In the genomic region with DNA sequence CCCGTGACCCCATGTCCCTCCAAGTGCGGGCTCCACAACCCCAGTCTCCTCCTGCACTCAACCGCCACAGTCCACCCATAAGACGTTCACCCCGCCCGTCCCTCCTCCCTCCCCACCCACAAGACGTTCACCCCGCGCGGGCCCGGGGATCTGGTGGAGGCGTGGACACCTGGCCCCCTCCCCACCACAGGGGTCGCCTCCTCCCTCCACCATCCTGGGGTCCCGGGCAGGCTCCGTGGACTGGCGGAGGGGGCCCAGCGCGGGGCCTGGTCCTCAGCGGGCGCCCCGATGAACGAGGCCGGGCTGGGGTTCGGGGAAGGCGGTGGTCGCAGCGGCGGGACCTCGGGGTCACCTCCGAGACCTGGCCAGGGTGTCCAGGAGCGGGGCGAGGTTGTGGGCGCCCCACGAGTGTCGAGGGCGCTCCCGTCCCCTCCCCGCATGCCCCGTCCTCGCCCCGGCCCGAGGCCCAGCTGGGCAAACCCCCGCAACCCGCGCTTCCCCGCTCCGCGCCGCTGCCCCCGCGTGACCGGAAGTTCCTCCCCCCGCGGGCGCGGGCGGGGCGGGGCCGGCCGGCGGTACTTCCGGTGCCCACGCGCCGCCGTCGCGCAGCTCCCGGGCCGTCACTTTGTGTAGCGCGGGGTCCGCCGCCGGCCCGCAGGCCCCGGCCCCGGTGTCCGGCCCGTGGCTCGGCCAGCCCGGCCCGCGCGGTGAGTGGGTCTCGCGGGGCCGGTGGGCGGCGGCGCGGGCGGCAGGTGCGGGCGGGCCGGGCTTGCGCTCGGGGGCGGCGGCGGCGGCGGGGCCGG, we compare ENCODE assay signal across 8 cellular contexts. TPM values are rescaled to one million over a fixed set of nuclear protein-coding genes. Genes with fewer than 3 reads are reported as not detected.
DNase-seq lines count a peak whose midpoint lies in the region; ATAC-seq and TF ChIP-seq lines count a peak whose summit lies in the region.

Gene ZNF316, plus strand, starts transcription at position 578 of the 803 bp plus-strand sequence. CDS start 5,092 bp downstream, outside the sequence.

- intact Hi-C loops in left ventricle myocardium inferior (cut with micrococcal nuclease), result no loop called here
- intact Hi-C loops in prostate gland (cut with DNase I), result loop anchor here (5.0 kb wide), 1 partner anchor 70 kb away; the partner anchor contains the start of gene ZNF12
- intact Hi-C loops in uterus (cut with DNase I; ENCODE audit: low total_unique reads), result no loop called here

- H3K4me2 ChIP-seq in BLaER1 (peak within 1 kb of the TSS; percentile 95), SU-DHL-6 (ENCODE audit: low read depth, low read length, poor library complexity, severe bottlenecking) (peak within 1 kb of the TSS; percentile 65)

- WGBS in prostate gland, result 3% methylated on average over 22 of the region's 104 CpGs

- peaks cover 28% of the 10 kb centered on the region for H3K79me2 ChIP-seq in SU-DHL-6 (ENCODE audit: insufficient read depth, low read length)

- DNase-seq in adipocyte (ENCODE audit: low read depth) (peak; percentile 87), left ventricle myocardium inferior (peak; percentile 72), prostate gland (ENCODE audit: low spot score) (peak; percentile 29), uterus (peak; percentile 51 to 69)

- H3K36me3 ChIP-seq in BLaER1 (peaks cover 36% of the 10 kb centered on the region), SU-DHL-6 (ENCODE audit: low read length) (no peaks in the 10 kb centered on the region), adipocyte (ENCODE audit: control insufficient read depth, insufficient read depth, low read length, severe bottlenecking) (peaks cover 3% of the 10 kb centered on the region), left ventricle myocardium inferior (peaks cover 18% of the 10 kb centered on the region), prostate gland (peaks cover 0 to 4% of the 10 kb centered on the region in 2 donors), uterus (no peaks in the 10 kb centered on the region)

- H3K9me3 ChIP-seq in BLaER1 (no peaks in the 10 kb centered on the region), SU-DHL-6 (ENCODE audit: insufficient read depth, low read length) (no peaks in the 10 kb centered on the region), adipocyte (ENCODE audit: control insufficient read depth, low read length) (no peaks in the 10 kb centered on the region), left ventricle myocardium inferior (replicated peaks) (no peaks in the 10 kb centered on the region), prostate gland (no peaks in the 10 kb centered on the region), uterus (no peaks in the 10 kb centered on the region)

- H3K4me1 ChIP-seq in BLaER1 (peaks cover 69% of the 10 kb centered on the region), adipocyte (ENCODE audit: control insufficient read depth, insufficient read depth, low read length) (peaks cover 21% of the 10 kb centered on the region), left ventricle myocardium inferior (peaks cover 38% of the 10 kb centered on the region), prostate gland (replicated peaks) (peaks cover 6% of the 10 kb centered on the region), uterus (peaks cover 0 to 14% of the 10 kb centered on the region in 2 donors)

- TF ChIP-seq CTCF in SU-DHL-6 (IDR thresholded peaks at IDR 0.05; ENCODE audit: insufficient read depth, low read length, poor library complexity, severe bottlenecking) (no peak), left ventricle myocardium inferior (IDR thresholded peaks at IDR 0.05; ENCODE audit: borderline replicate concordance) (no peak), prostate gland (IDR thresholded peaks at IDR 0.05) (no peak), uterus (IDR thresholded peaks at IDR 0.05) (no peak)

- H3K27me3 ChIP-seq in BLaER1, result no peaks in the 10 kb centered on the region
- H3K27me3 ChIP-seq in SU-DHL-6 (ENCODE audit: low read length), result no peaks in the 10 kb centered on the region
- no peaks in the 10 kb centered on the region for H3K27me3 ChIP-seq in adipocyte (replicated peaks; ENCODE audit: control insufficient read depth, insufficient read depth, low read length)
- H3K27me3 ChIP-seq in left ventricle myocardium inferior (ENCODE audit: low read depth), result no peaks in the 10 kb centered on the region
- no peaks in the 10 kb centered on the region for H3K27me3 ChIP-seq in prostate gland (replicated peaks; ENCODE audit: insufficient read depth)
- no peaks in the 10 kb centered on the region for H3K27me3 ChIP-seq in uterus

- ATAC-seq in GM19043 (IDR thresholded peaks at IDR 0.05; ENCODE audit: low read depth, unreplicated experiment), result peak; percentile 61
- ATAC-seq in HG03342 (IDR thresholded peaks at IDR 0.05; ENCODE audit: unreplicated experiment), result peak; percentile 57

- H3K27ac ChIP-seq in BLaER1 (peak within 1 kb of the TSS; percentile 96), SU-DHL-6 (ENCODE audit: low read depth, low read length) (peak within 1 kb of the TSS; percentile 48), left ventricle myocardium inferior (replicated peaks) (peak within 1 kb of the TSS; percentile 84), prostate gland (peak within 1 kb of the TSS; percentile 80 to 84), uterus (peak within 1 kb of the TSS; percentile 88 to 90)

- H4K20me1 ChIP-seq in BLaER1 (peaks cover 42% of the 10 kb centered on the region), SU-DHL-6 (ENCODE audit: low read depth, low read length) (no peaks in the 10 kb centered on the region)

- peaks cover 9% of the 10 kb centered on the region; the same call in 1 of the 2 replicates for H3F3A ChIP-seq in SU-DHL-6 (ENCODE audit: insufficient read depth)

- H3K9ac ChIP-seq in BLaER1 (peak within 1 kb of the TSS; percentile 91), SU-DHL-6 (ENCODE audit: low read length) (peak within 1 kb of the TSS; percentile 70), adipocyte (ENCODE audit: low read length) (peak within 1 kb of the TSS; percentile 89)

- TF ChIP-seq POLR2A in prostate gland (IDR thresholded peaks at IDR 0.05), result peak; percentile 53
- TF ChIP-seq POLR2A in uterus (IDR thresholded peaks at IDR 0.05), result peak in 1 of 2 donors; percentile 72

- no peaks in the 10 kb centered on the region for H3K9me2 ChIP-seq in SU-DHL-6 (replicated peaks; ENCODE audit: insufficient read depth, low read length)

- peak within 1 kb of the TSS; percentile 87 for H2AFZ ChIP-seq in SU-DHL-6 (ENCODE audit: low read depth, low read length, severe bottlenecking)

- H3K4me3 ChIP-seq in BLaER1 (peak within 1 kb of the TSS; percentile 92), SU-DHL-6 (ENCODE audit: insufficient read depth, low read length, poor library complexity, severe bottlenecking) (peak within 1 kb of the TSS; percentile 68), adipocyte (ENCODE audit: low read length) (peak within 1 kb of the TSS; percentile 88), left ventricle myocardium inferior (peak within 1 kb of the TSS; percentile 90), prostate gland (peak within 1 kb of the TSS; percentile 86 to 97), uterus (peak within 1 kb of the TSS; percentile 62 to 87)

RNA-seq across cellular contexts. Expression of gene ZNF316, which starts in this region (rescaled TPM):
- total RNA-seq in left ventricle myocardium inferior, result 17.7 TPM
- total RNA-seq in prostate gland, result 10 to 100 TPM; 39.2 to 53.8 TPM
- 10 to 100 TPM; 15.6 to 39.5 (median 27.3) TPM for total RNA-seq in uterus

Comparison
In these comparisons a context has a peak if more than half of its experiments do, and no peak if none do; other contexts are left out.
1. Peak in every context shown above with its lines: DNase-seq, ATAC-seq, H3K4me3 ChIP-seq and H3K27ac ChIP-seq.
2. DNase-seq: peak in every context shown above with its lines; median percentile 87 in adipocyte; 72 in left ventricle myocardium inferior; 60 in uterus; 29 in prostate gland.